ENCODE assay signal across 23 cellular contexts in the genomic region with DNA sequence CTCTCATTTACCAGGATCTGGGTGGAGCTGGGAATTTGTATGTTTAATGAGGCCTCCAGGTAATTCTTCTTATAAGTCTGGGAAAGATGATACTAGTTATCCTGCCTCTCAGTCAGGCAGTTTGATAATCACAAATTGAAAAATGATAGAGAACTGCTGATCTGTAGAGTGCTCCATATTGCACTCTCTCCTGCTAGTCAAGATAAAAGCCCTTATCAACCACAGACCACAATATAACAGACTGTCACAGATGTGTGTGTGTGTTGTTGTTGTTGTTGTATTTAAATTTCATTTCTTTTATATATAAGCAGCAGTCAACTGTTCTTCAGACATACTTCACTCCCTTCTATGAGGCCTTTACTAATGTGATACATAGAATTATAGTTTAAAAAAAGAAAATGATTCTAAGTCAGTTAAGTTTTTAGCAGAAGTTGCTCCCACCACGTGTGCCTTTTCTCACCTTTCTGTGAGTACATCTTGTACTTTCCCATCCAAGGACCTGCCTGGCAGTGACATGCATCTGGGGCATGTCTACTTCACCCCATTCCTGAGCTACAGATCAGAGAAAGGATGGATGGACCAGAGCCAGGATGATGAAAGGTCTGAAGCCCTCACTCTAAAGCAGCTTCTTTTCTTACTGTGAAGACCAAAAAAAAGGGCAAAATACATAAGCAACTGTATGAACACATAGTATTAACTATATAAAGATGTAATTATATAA.
"Had no signal": no experiment of that assay in that cellular context is flagged by ENCODE, and none has a peak within 500 bp of the region (broad histone marks: within the 10 kb centered on the region; RNA-seq: fewer than 3 reads in every experiment).

No MANE protein-coding gene starts in this region.

- H3K36me3 ChIP-seq: SJSA1 had no signal

- H3K9me3 ChIP-seq: SJSA1 had no signal

- H3K27ac ChIP-seq: SJSA1, VCaP had no signal

- DNase-seq: activated CD4-positive, alpha-beta memory T cell treated with anti-CD3 and anti-CD28 coated beads for 36 hours; activated CD4-positive, alpha-beta T cell treated with anti-CD3 and anti-CD28 coated beads, Interleukin-2, amount 10 ng/mL, durations not matched to agents 7 days and 5 days; activated CD4-positive, CD25-positive, alpha-beta regulatory T cell; activated CD8-positive, alpha-beta memory T cell treated with anti-CD3 and anti-CD28 coated beads for 24 hours; activated effector memory CD4-positive, alpha-beta T cell treated with anti-CD3 and anti-CD28 coated beads, Interleukin-2, amount 50 U/mL, for 16 hours; activated naive CD4-positive, alpha-beta T cell treated with Interleukin-2 at 50 U/mL for 16 hours; activated naive CD8-positive, alpha-beta T cell treated with anti-CD3 and anti-CD28 coated beads, Interleukin-2, amount 50 U/mL, for 24 hours; activated T-cell treated with anti-CD3 and anti-CD28 coated beads, Interleukin-2, amount 50 U/mL, for 4 hours; Kasumi-1; KBM-7; NCI-H1048; NCI-H1417; NCI-H2029; NCI-H345; NCI-H510A; NCI-H69; NK-92 treated with Interleukin-12 subunit alpha and Interleukin-12 subunit beta, amount 100 ng/mL, for 24 hours; PC-3; SHP77 had no signal

- ATAC-seq: activated naive CD4-positive, alpha-beta T cell treated with anti-CD3 and anti-CD28 coated beads, Interleukin-2, amount 50 U/mL, for 72 hours; activated naive CD8-positive, alpha-beta T cell treated with anti-CD3 and anti-CD28 coated beads, Interleukin-2, amount 50 U/mL, for 24 hours; activated T-cell treated with anti-CD3 and anti-CD28 coated beads, Interleukin-2, amount 50 U/mL, for 4 hours; PC-3; SK-N-SH treated with all-trans-retinoic acid at 6 μM for 48 hours had no signal

- H3K4me3 ChIP-seq: SJSA1 had no signal

- H3K27me3 ChIP-seq: SJSA1 had no signal

- H3K4me1 ChIP-seq: SJSA1 had no signal
